In the genomic region with DNA sequence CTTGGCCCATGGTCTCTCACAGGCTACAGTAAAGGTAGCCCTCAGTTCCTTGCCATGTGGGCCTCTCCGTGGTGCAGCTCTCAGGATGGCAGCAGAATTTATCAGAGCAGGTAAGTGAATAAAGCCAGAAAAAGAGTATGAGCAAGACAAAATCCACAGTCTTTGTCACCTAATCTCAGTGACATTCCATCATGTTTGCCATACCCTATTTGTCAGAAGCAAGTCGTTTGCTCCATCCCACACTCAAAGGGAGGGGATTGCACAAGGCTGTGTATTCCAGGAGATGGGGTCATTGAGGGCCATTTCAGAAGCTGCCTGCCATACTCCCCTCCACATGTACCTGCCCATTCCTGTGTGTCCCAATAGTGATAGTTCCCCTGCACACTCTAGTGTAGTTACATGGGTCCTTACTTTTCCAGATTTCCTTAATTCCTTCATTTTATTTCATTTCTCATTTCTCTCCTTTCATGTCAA, we compare ENCODE assay signal across 22 cellular contexts. TPM values are rescaled to one million over a fixed set of nuclear protein-coding genes. Genes with fewer than 3 reads are reported as not detected.
"Had no signal": no experiment of that assay in that cellular context is flagged by ENCODE, and none has a peak within 500 bp of the region (broad histone marks: within the 10 kb centered on the region; RNA-seq: fewer than 3 reads in every experiment).

No MANE protein-coding gene starts in this region.

- DNase-seq: activated B cell treated with CpG ODN at 0.5 μM for 24 hours; activated CD4-positive, alpha-beta memory T cell treated with anti-CD3 and anti-CD28 coated beads for 36 hours; activated CD4-positive, alpha-beta T cell treated with anti-CD3 and anti-CD28 coated beads for 4 hours; activated effector memory CD4-positive, alpha-beta T cell treated with anti-CD3 and anti-CD28 coated beads, Interleukin-2, amount 50 U/mL, for 16 hours; activated naive CD4-positive, alpha-beta T cell treated with anti-CD3 and anti-CD28 coated beads, Interleukin-2, amount 10 ng/mL, durations not matched to agents 7 days and 5 days; activated T-cell treated with anti-CD3 and anti-CD28 coated beads for 4 hours; aorta; effector CD8-positive, alpha-beta T cell; erythroblast; foreskin keratinocyte; left colon; lower lobe of right lung; naive B cell; stimulated activated CD4-positive, alpha-beta T cell treated with anti-CD3 and anti-CD28 coated beads, Interleukin-4, amount 100 ng/mL, for 24 hours; stimulated activated naive CD4-positive, alpha-beta T cell treated with Interleukin-2 at 50 U/mL for 16 hours; substantia nigra; T-helper 1 cell; T-helper 9 cell; tibial artery had no signal

- H3K4me3 Mint-ChIP-seq: activated B cell treated with CpG ODN at 0.5 μM for 24 hours; activated CD4-positive, alpha-beta memory T cell treated with anti-CD3 and anti-CD28 coated beads for 36 hours; activated naive CD4-positive, alpha-beta T cell treated with anti-CD3 and anti-CD28 coated beads, Interleukin-2, amount 10 ng/mL, durations not matched to agents 7 days and 5 days; brain; dendritic cell treated with granulocyte-macrophage colony-stimulating factor and Interleukin-4, amounts not matched to agents 40 ng/mL and 50 ng/mL, for 4 days had no signal

- H3K4me1 Mint-ChIP-seq: brain had no signal

- H3K27me3 ChIP-seq: foreskin keratinocyte, tibial artery had no signal

- H3K27ac Mint-ChIP-seq: activated B cell treated with CpG ODN at 0.5 μM for 24 hours; activated CD4-positive, alpha-beta memory T cell treated with anti-CD3 and anti-CD28 coated beads for 36 hours; brain; dendritic cell treated with granulocyte-macrophage colony-stimulating factor and Interleukin-4, amounts not matched to agents 40 ng/mL and 50 ng/mL, for 4 days; naive B cell; progenitor cell of endocrine pancreas had no signal

- H3K27ac ChIP-seq: foreskin keratinocyte, lower lobe of right lung, tibial artery had no signal

- H3K4me1 ChIP-seq: tibial artery had no signal

- H3K36me3 Mint-ChIP-seq: activated CD4-positive, alpha-beta memory T cell treated with anti-CD3 and anti-CD28 coated beads for 36 hours; brain; naive B cell had no signal

- H3K9me3 ChIP-seq: lower lobe of right lung, tibial artery had no signal

- H3K27me3 Mint-ChIP-seq: activated B cell treated with CpG ODN at 0.5 μM for 24 hours; activated CD4-positive, alpha-beta memory T cell treated with anti-CD3 and anti-CD28 coated beads for 36 hours; activated naive CD4-positive, alpha-beta T cell treated with anti-CD3 and anti-CD28 coated beads, Interleukin-2, amount 10 ng/mL, durations not matched to agents 7 days and 5 days; dendritic cell treated with granulocyte-macrophage colony-stimulating factor and Interleukin-4, amounts not matched to agents 40 ng/mL and 50 ng/mL, for 4 days; naive B cell; progenitor cell of endocrine pancreas had no signal

- H3K4me3 ChIP-seq: lower lobe of right lung, tibial artery had no signal

- H3K9me3 Mint-ChIP-seq: activated B cell treated with CpG ODN at 0.5 μM for 24 hours; activated CD4-positive, alpha-beta memory T cell treated with anti-CD3 and anti-CD28 coated beads for 36 hours; activated naive CD4-positive, alpha-beta T cell treated with anti-CD3 and anti-CD28 coated beads, Interleukin-2, amount 10 ng/mL, durations not matched to agents 7 days and 5 days; brain; dendritic cell treated with granulocyte-macrophage colony-stimulating factor and Interleukin-4, amounts not matched to agents 40 ng/mL and 50 ng/mL, for 4 days had no signal

- H3K36me3 ChIP-seq: lower lobe of right lung had no signal

- ATAC-seq: foreskin keratinocyte, left colon had no signal

RNA-seq across cellular contexts. Expression of a gene that starts 24.2 kb away (rescaled TPM):
- total RNA-seq: activated B cell treated with CpG ODN at 0.5 μM for 24 hours had no signal
